ENCODE assay signal across 28 cellular contexts in the genomic region with DNA sequence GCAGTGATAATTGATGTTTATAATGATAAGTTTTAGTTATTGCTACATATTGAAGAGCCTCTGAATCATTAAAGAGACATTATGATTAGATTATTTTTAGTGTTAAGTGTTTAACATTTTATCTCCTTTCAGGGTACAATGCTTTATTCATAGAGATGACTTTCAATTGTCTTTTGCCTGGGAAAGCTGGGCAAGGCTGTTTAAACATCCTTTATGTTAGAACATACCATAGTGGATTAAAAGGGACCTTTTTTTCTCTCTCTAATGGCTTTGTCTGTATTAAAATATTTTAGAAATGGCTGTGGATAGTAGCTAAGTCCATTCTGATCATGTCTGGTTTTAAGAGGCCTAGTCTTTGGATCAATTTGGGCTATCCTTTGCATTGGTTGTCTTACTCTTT.
DNase-seq lines count a peak whose midpoint lies in the region; ATAC-seq, FAIRE-seq and TF ChIP-seq lines count a peak whose summit lies in the region.
"Had no signal": no experiment of that assay in that cellular context is flagged by ENCODE, and none has a peak within 500 bp of the region (broad histone marks: within the 10 kb centered on the region; RNA-seq: fewer than 3 reads in every experiment).

No MANE protein-coding gene starts in this region.

- H3K9me3 Mint-ChIP-seq in activated T-cell treated with anti-CD3 and anti-CD28 coated beads, Interleukin-2, amount 50 U/mL, for 24 hours, result peaks cover 26% of the 10 kb centered on the region

- TF ChIP-seq CTCF in SK-N-SH (IDR thresholded peaks at IDR 0.05) (no peak), keratinocyte (optimal IDR thresholded peaks at IDR 0.05 in 1 of 3, IDR thresholded peaks at IDR 0.05 in 1 of 3, conservative IDR thresholded peaks at IDR 0.05 in 1 of 3; ENCODE audit: extremely low read depth in 1 of 3, insufficient read depth in 2 of 3, low read length in 3 of 3) (no peak), pancreas (IDR thresholded peaks at IDR 0.05) (no peak)

- TF ChIP-seq RAD21 in SK-N-SH (IDR thresholded peaks at IDR 0.05; ENCODE audit: low read length), result no peak

- H4K20me1 ChIP-seq in SK-N-SH (ENCODE audit: insufficient read depth) (no peaks in the 10 kb centered on the region), keratinocyte (ENCODE audit: control insufficient read depth, extremely low read depth, insufficient read depth, low read length) (no peaks in the 10 kb centered on the region)

- H3K79me2 ChIP-seq in SK-N-SH (ENCODE audit: insufficient read depth) (no peaks in the 10 kb centered on the region), keratinocyte (ENCODE audit: control insufficient read depth, insufficient read depth, low read length) (no peaks in the 10 kb centered on the region)

- intact Hi-C loops in pancreas (cut with DNase I), result no loop called here

- H3K4me1 ChIP-seq in SK-N-SH (ENCODE audit: control insufficient read depth in 1 of 2, insufficient read depth in 2 of 2, low read depth in 1 of 2, low read length in 1 of 2), result no peaks in the 10 kb centered on the region
- peaks cover 15% of the 10 kb centered on the region for H3K4me1 ChIP-seq in adipocyte (ENCODE audit: control insufficient read depth, insufficient read depth, low read length)
- peaks cover 24% of the 10 kb centered on the region for H3K4me1 ChIP-seq in keratinocyte (ENCODE audit: control insufficient read depth, extremely low read depth, insufficient read depth, low read length)
- H3K4me1 ChIP-seq in pancreas, result no peaks in the 10 kb centered on the region
- H3K4me1 ChIP-seq: gastrocnemius medialis, lower lobe of right lung, upper lobe of left lung had no signal

- no peaks in the 10 kb centered on the region for H3K9me2 ChIP-seq in SK-N-SH

- no peak overlapping the region for H3K9ac ChIP-seq in SK-N-SH
- peak overlapping the region; percentile 54 for H3K9ac ChIP-seq in adipocyte (ENCODE audit: low read length)
- H3K9ac ChIP-seq in keratinocyte (ENCODE audit: control insufficient read depth, extremely low read depth, insufficient read depth, low read length), result no peak overlapping the region

- H3K9me3 ChIP-seq in SK-N-SH, result no peaks in the 10 kb centered on the region
- H3K9me3 ChIP-seq in adipocyte (ENCODE audit: control insufficient read depth, low read length), result peaks cover 8% of the 10 kb centered on the region
- H3K9me3 ChIP-seq in keratinocyte (ENCODE audit: control insufficient read depth, low read depth, low read length), result no peaks in the 10 kb centered on the region
- H3K9me3 ChIP-seq in pancreas, result no peaks in the 10 kb centered on the region
- H3K9me3 ChIP-seq: gastrocnemius medialis had no signal

- no peaks in the 10 kb centered on the region for H3K9me1 ChIP-seq in keratinocyte (ENCODE audit: control insufficient read depth, extremely low read depth, insufficient read depth, low read length)

- no peak for TF ChIP-seq EP300 in SK-N-SH (IDR thresholded peaks at IDR 0.05; ENCODE audit: borderline replicate concordance in 1 of 2, low read depth in 1 of 2, low read length in 1 of 2)

- CTCF ChIA-PET in SK-N-SH (lab: Yijun Ruan, JAX), result no interaction called here

- H3K4me2 ChIP-seq in SK-N-SH (no peak overlapping the region), keratinocyte (ENCODE audit: control insufficient read depth, extremely low read depth, insufficient read depth, low read depth, low read length) (no peak overlapping the region)

- DNase-seq in SK-N-SH, result no peak
- no peak for DNase-seq in adipocyte (ENCODE audit: low read depth)
- no peak for DNase-seq in keratinocyte (ENCODE audit: low read depth, low spot score)
- no peak for DNase-seq in GM03348 (ENCODE audit: low spot score)
- DNase-seq in pancreas, result no peak
- DNase-seq in activated T-cell treated with anti-CD3 and anti-CD28 coated beads, Interleukin-2, amount 50 U/mL, for 24 hours, result no peak
- DNase-seq: activated CD4-positive, CD25-positive, alpha-beta regulatory T cell; activated CD8-positive, alpha-beta memory T cell treated with anti-CD3 and anti-CD28 coated beads, Interleukin-2, amount 10 ng/mL, durations not matched to agents 7 days and 5 days; activated gamma-delta T cell treated with Interleukin-2 at 50 U/mL for 16 hours; activated T-cell treated with anti-CD3 and anti-CD28 coated beads, Interleukin-2, amount 50 U/mL, for 48 hours; CD4-positive, CD25-positive, alpha-beta regulatory T cell; DMS 273 treated with DMSO at 0.1 percent for 48 hours; gastrocnemius medialis; H9; lower lobe of right lung; natural killer cell; NCI-H146; NCI-H2107; NCI-H446 treated with DMSO at 0.1 percent for 48 hours; NCI-H774; occipital lobe; stimulated activated naive CD4-positive, alpha-beta T cell; T-helper 17 cell; upper lobe of left lung had no signal

- dilution Hi-C loops in keratinocyte (cut with MboI; ENCODE audit: extremely low pct_ligation_motif_present, low sequenced_read_pairs), result no loop called here

- ATAC-seq in SK-N-SH treated with all-trans-retinoic acid at 6 μM for 48 hours, result no peak
- no peak for ATAC-seq in pancreas
- ATAC-seq in HG02870 (IDR thresholded peaks at IDR 0.05; ENCODE audit: unreplicated experiment), result no peak
- ATAC-seq: activated CD8-positive, alpha-beta memory T cell treated with anti-CD3 and anti-CD28 coated beads, Interleukin-2, amount 10 ng/mL, durations not matched to agents 7 days and 5 days; gastrocnemius medialis; GM12878; natural killer cell; T-helper 17 cell had no signal

- H3K27ac Mint-ChIP-seq in activated T-cell treated with anti-CD3 and anti-CD28 coated beads, Interleukin-2, amount 50 U/mL, for 24 hours, result no peak overlapping the region
- H3K27ac Mint-ChIP-seq: activated CD8-positive, alpha-beta memory T cell treated with anti-CD3 and anti-CD28 coated beads, Interleukin-2, amount 10 ng/mL, durations not matched to agents 7 days and 5 days; CD4-positive, CD25-positive, alpha-beta regulatory T cell; H9; natural killer cell; T-helper 17 cell had no signal

- H3K36me3 Mint-ChIP-seq in activated T-cell treated with anti-CD3 and anti-CD28 coated beads, Interleukin-2, amount 50 U/mL, for 24 hours (ENCODE audit: low read depth), result no peaks in the 10 kb centered on the region
- H3K36me3 Mint-ChIP-seq: activated CD8-positive, alpha-beta memory T cell treated with anti-CD3 and anti-CD28 coated beads, Interleukin-2, amount 10 ng/mL, durations not matched to agents 7 days and 5 days; CD4-positive, CD25-positive, alpha-beta regulatory T cell had no signal

- POLR2A ChIA-PET in SK-N-SH (lab: Yijun Ruan, JAX), result no interaction called here

- H3K27ac ChIP-seq in SK-N-SH (ENCODE audit: low read depth in 2 of 2, low read length in 1 of 2) (peak overlapping the region in 1 of 2 experiments; percentile 38; a peak in 2 of 4 replicates), keratinocyte (ENCODE audit: control insufficient read depth, insufficient read depth, low read length) (no peak overlapping the region), pancreas (no peak overlapping the region)
- H3K27ac ChIP-seq: gastrocnemius medialis, upper lobe of left lung had no signal

- H3F3A ChIP-seq in SK-N-SH (replicated peaks; ENCODE audit: insufficient read depth), result peaks cover 4% of the 10 kb centered on the region

- H3K4me1 Mint-ChIP-seq in activated T-cell treated with anti-CD3 and anti-CD28 coated beads, Interleukin-2, amount 50 U/mL, for 24 hours (ENCODE audit: low read depth), result no peaks in the 10 kb centered on the region
- H3K4me1 Mint-ChIP-seq: activated CD8-positive, alpha-beta memory T cell treated with anti-CD3 and anti-CD28 coated beads, Interleukin-2, amount 10 ng/mL, durations not matched to agents 7 days and 5 days; CD4-positive, CD25-positive, alpha-beta regulatory T cell; H9; natural killer cell; T-helper 17 cell had no signal

- H3K36me3 ChIP-seq in SK-N-SH (replicated peaks in 1 of 2; ENCODE audit: control insufficient read depth in 1 of 2, insufficient read depth in 2 of 2, low read length in 1 of 2) (no peaks in the 10 kb centered on the region), adipocyte (ENCODE audit: control insufficient read depth, insufficient read depth, low read length, severe bottlenecking) (no peaks in the 10 kb centered on the region), keratinocyte (ENCODE audit: control insufficient read depth in 2 of 2, extremely low read depth in 1 of 2, insufficient read depth in 2 of 2, low read length in 2 of 2) (no peaks in the 10 kb centered on the region), pancreas (no peaks in the 10 kb centered on the region)
- H3K36me3 ChIP-seq: gastrocnemius medialis, lower lobe of right lung, upper lobe of left lung had no signal

- H3K4me3 ChIP-seq in SK-N-SH (ENCODE audit: low read depth in 2 of 2, low read length in 1 of 2) (no peak overlapping the region), adipocyte (ENCODE audit: low read length) (no peak overlapping the region), keratinocyte (ENCODE audit: control insufficient read depth in 2 of 3, extremely low read depth in 1 of 3, insufficient read depth in 2 of 3, low read depth in 1 of 3, low read length in 3 of 3) (no peak overlapping the region), pancreas (no peak overlapping the region)
- H3K4me3 ChIP-seq: gastrocnemius medialis, GM12878, lower lobe of right lung, upper lobe of left lung had no signal

- no peak overlapping the region for H3K4me3 Mint-ChIP-seq in activated T-cell treated with anti-CD3 and anti-CD28 coated beads, Interleukin-2, amount 50 U/mL, for 24 hours
- H3K4me3 Mint-ChIP-seq: activated CD8-positive, alpha-beta memory T cell treated with anti-CD3 and anti-CD28 coated beads, Interleukin-2, amount 10 ng/mL, durations not matched to agents 7 days and 5 days; CD4-positive, CD25-positive, alpha-beta regulatory T cell; H9; natural killer cell; T-helper 17 cell had no signal

- H2AFZ ChIP-seq in SK-N-SH (ENCODE audit: low read depth) (0 out of 2 replicates have a peak overlapping the region, but pooled peaks have one; percentile 29), keratinocyte (ENCODE audit: control insufficient read depth, low read length) (peak overlapping the region; percentile 58)

- H3K27me3 ChIP-seq in SK-N-SH (ENCODE audit: insufficient read depth) (no peaks in the 10 kb centered on the region), adipocyte (replicated peaks; ENCODE audit: control insufficient read depth, insufficient read depth, low read length) (no peaks in the 10 kb centered on the region), keratinocyte (ENCODE audit: control insufficient read depth, extremely low read depth, insufficient read depth, low read length) (no peaks in the 10 kb centered on the region), pancreas (no peaks in the 10 kb centered on the region)
- H3K27me3 ChIP-seq: gastrocnemius medialis, upper lobe of left lung had no signal

- FAIRE-seq in keratinocyte (lab: Jason Lieb, UNC), result no peak
- FAIRE-seq in pancreas (lab: Jason Lieb, UNC), result no peak
- FAIRE-seq: GM12878, TTC549 had no signal

- no peaks in the 10 kb centered on the region for H3K27me3 Mint-ChIP-seq in activated T-cell treated with anti-CD3 and anti-CD28 coated beads, Interleukin-2, amount 50 U/mL, for 24 hours
- H3K27me3 Mint-ChIP-seq: activated CD8-positive, alpha-beta memory T cell treated with anti-CD3 and anti-CD28 coated beads, Interleukin-2, amount 10 ng/mL, durations not matched to agents 7 days and 5 days; CD4-positive, CD25-positive, alpha-beta regulatory T cell; T-helper 17 cell had no signal

TF ChIP-seq in SK-N-SH, 30 proteins besides CTCF, POLR2A, EP300 and RAD21 (continues in another document):
- TF ChIP-seq POLR2AphosphoS5 (IDR thresholded peaks at IDR 0.05; ENCODE audit: low read depth, low read length), result no peak

TF ChIP-seq in SK-N-SH treated with all-trans-retinoic acid at 6 μM for 48 hours, 23 proteins besides CTCF, POLR2A, EP300 and RAD21 (continues in another document):
- no peak for TF ChIP-seq ZNF8 (CRISPR knock-in tag; IDR thresholded peaks at IDR 0.05)
